23 cellular contexts compared by ENCODE assay signal in genomic region chr10:71218833-71219120, GRCh38. TPM values are rescaled to one million over a fixed set of nuclear protein-coding genes. Genes with fewer than 3 reads are reported as not detected.
A peak's percentile ranks its signal among the peaks of the same experiment; 100 is the strongest.
DNase-seq lines count a peak whose midpoint lies in the region; ATAC-seq and TF ChIP-seq lines count a peak whose summit lies in the region.
"Had no signal": no experiment of that assay in that cellular context is flagged by ENCODE, and none has a peak within 500 bp of the region (broad histone marks: within the 10 kb centered on the region; RNA-seq: fewer than 3 reads in every experiment).

No MANE protein-coding gene starts in this region.

- ATAC-seq in left ventricle myocardium superior = no peak
- ATAC-seq in activated T-cell treated with anti-CD3 and anti-CD28 coated beads, Interleukin-2, amount 50 U/mL, for 72 hours (replicated peaks in 1 of 2) = no peak
- ATAC-seq: body of pancreas had no signal

- DNase-seq in cardiac muscle cell (ENCODE audit: low read depth in 1 of 2, low spot score in 1 of 2) (no peak), left ventricle myocardium superior (no peak), SK-N-MC (ENCODE audit: low read depth, low spot score) (no peak), islet precursor cell (peak; percentile 51), EL (no peak), MM.1S (no peak)
- DNase-seq in activated T-cell treated with anti-CD3 and anti-CD28 coated beads, Interleukin-2, amount 50 U/mL, for 72 hours = no peak
- DNase-seq: activated CD4-positive, alpha-beta T cell treated with anti-CD3 and anti-CD28 coated beads for 48 hours; activated CD8-positive, alpha-beta memory T cell treated with anti-CD3 and anti-CD28 coated beads for 24 hours; activated naive CD4-positive, alpha-beta T cell; CD4-positive, alpha-beta memory T cell; effector memory CD4-positive, alpha-beta T cell; glutamatergic neuron; NCI-H1417 treated with DMSO at 0.1 percent for 48 hours; NCI-H2107; stimulated activated naive CD4-positive, alpha-beta T cell had no signal

- H3K4me2 ChIP-seq in MM.1S (ENCODE audit: low read depth, low read length) = no peak overlapping the region
- H3K4me2 ChIP-seq: KMS-11 had no signal

- H3K4me1 ChIP-seq in cardiac muscle cell (ENCODE audit: low read depth) (peaks cover 85% of the 10 kb centered on the region), MM.1S (ENCODE audit: low read length) (no peaks in the 10 kb centered on the region)

- H3K27ac ChIP-seq in cardiac muscle cell = peak overlapping the region; percentile 86
- H3K27ac ChIP-seq in SK-N-MC = peak overlapping the region; percentile 46; the same call in 1 of the 2 replicates
- peak overlapping the region; percentile 70 for H3K27ac ChIP-seq in temporal lobe (ENCODE audit: low read depth, low read length)
- no peak overlapping the region for H3K27ac ChIP-seq in MM.1S (ENCODE audit: low read length)
- H3K27ac ChIP-seq: adrenal gland, body of pancreas, KMS-11, prostate gland, thoracic aorta had no signal

- H3K36me3 Mint-ChIP-seq in activated T-cell treated with anti-CD3 and anti-CD28 coated beads, Interleukin-2, amount 50 U/mL, for 72 hours (ENCODE audit: insufficient read depth in 2 of 2) = no peaks in the 10 kb centered on the region
- H3K36me3 Mint-ChIP-seq: CD4-positive, alpha-beta memory T cell had no signal

- H3F3A ChIP-seq in MM.1S (ENCODE audit: insufficient read depth, low read length) = no peaks in the 10 kb centered on the region

- peaks cover 9% of the 10 kb centered on the region for H3K4me1 Mint-ChIP-seq in activated T-cell treated with anti-CD3 and anti-CD28 coated beads, Interleukin-2, amount 50 U/mL, for 72 hours (ENCODE audit: low read depth)

- H3K27me3 ChIP-seq in cardiac muscle cell (no peaks in the 10 kb centered on the region), MM.1S (replicated peaks; ENCODE audit: insufficient read depth, low read length) (peaks cover 41% of the 10 kb centered on the region)
- H3K27me3 ChIP-seq: body of pancreas had no signal

- H2AFZ ChIP-seq in MM.1S (ENCODE audit: low read length) = no peak overlapping the region

- no peaks in the 10 kb centered on the region for H3K9me2 ChIP-seq in MM.1S (replicated peaks; ENCODE audit: insufficient read depth, low read length)

- TF ChIP-seq CTCF in cardiac muscle cell (IDR thresholded peaks at IDR 0.05; ENCODE audit: low read depth, low read length) = no peak
- TF ChIP-seq CTCF in MM.1S (IDR thresholded peaks at IDR 0.05; ENCODE audit: low read length) = no peak

- H3K9ac ChIP-seq in SK-N-MC (ENCODE audit: insufficient read length) = no peak overlapping the region
- no peak overlapping the region for H3K9ac ChIP-seq in MM.1S (ENCODE audit: low read length)
- H3K9ac ChIP-seq: KMS-11 had no signal

- H3K36me3 ChIP-seq in cardiac muscle cell (no peaks in the 10 kb centered on the region), SK-N-MC (ENCODE audit: insufficient read depth, low read length) (no peaks in the 10 kb centered on the region), MM.1S (replicated peaks; ENCODE audit: insufficient read depth, low read length) (no peaks in the 10 kb centered on the region)
- H3K36me3 ChIP-seq: adrenal gland, prostate gland, thoracic aorta had no signal

- no peak overlapping the region for H3K4me3 Mint-ChIP-seq in activated T-cell treated with anti-CD3 and anti-CD28 coated beads, Interleukin-2, amount 50 U/mL, for 72 hours

- no peaks in the 10 kb centered on the region for H3K9me3 ChIP-seq in cardiac muscle cell (ENCODE audit: low read depth)
- H3K9me3 ChIP-seq in SK-N-MC (ENCODE audit: low read depth, low read length) = no peaks in the 10 kb centered on the region
- H3K9me3 ChIP-seq in MM.1S (replicated peaks; ENCODE audit: insufficient read depth, low read length) = no peaks in the 10 kb centered on the region
- H3K9me3 ChIP-seq: adrenal gland, body of pancreas, prostate gland, thoracic aorta had no signal

- no peak overlapping the region for H3K27ac Mint-ChIP-seq in activated T-cell treated with anti-CD3 and anti-CD28 coated beads, Interleukin-2, amount 50 U/mL, for 72 hours
- H3K27ac Mint-ChIP-seq: CD4-positive, alpha-beta memory T cell had no signal

- H3K79me2 ChIP-seq in MM.1S (ENCODE audit: low read length) = no peaks in the 10 kb centered on the region

- intact Hi-C loops in left ventricle myocardium superior (cut with micrococcal nuclease) = no loop called here

- no peaks in the 10 kb centered on the region for H3K9me3 Mint-ChIP-seq in activated T-cell treated with anti-CD3 and anti-CD28 coated beads, Interleukin-2, amount 50 U/mL, for 72 hours
- H3K9me3 Mint-ChIP-seq: CD4-positive, alpha-beta memory T cell; H9 had no signal

- H4K20me1 ChIP-seq in MM.1S (ENCODE audit: insufficient read depth, low read length) = no peaks in the 10 kb centered on the region

- H3K27me3 Mint-ChIP-seq in activated T-cell treated with anti-CD3 and anti-CD28 coated beads, Interleukin-2, amount 50 U/mL, for 72 hours (ENCODE audit: low read depth) = peaks cover 46% of the 10 kb centered on the region

- H3K4me3 ChIP-seq in cardiac muscle cell (no peak overlapping the region), SK-N-MC (no peak overlapping the region), MM.1S (ENCODE audit: low read length) (no peak overlapping the region)
- H3K4me3 ChIP-seq: adrenal gland, body of pancreas, prostate gland, thoracic aorta had no signal

RNA-seq across cellular contexts. Expression of gene UNC5B, which starts 6.4 kb away (rescaled TPM):
- total RNA-seq in cardiac muscle cell (112 and 172 TPM in 2 replicates), left ventricle myocardium superior (12.8 TPM), temporal lobe (4.2 TPM)
- polyA plus RNA-seq in cardiac muscle cell = 73.3 and 98.3 TPM in 2 replicates
- total RNA-seq in activated T-cell treated with anti-CD3 and anti-CD28 coated beads, Interleukin-2, amount 50 U/mL, for 72 hours = under 1 TPM; 0.05 to 0.12 TPM
- total RNA-seq: CD4-positive, alpha-beta memory T cell had no signal
- polyA plus RNA-seq: CD4-positive, alpha-beta memory T cell had no signal
